8 cellular contexts compared by ENCODE assay signal in the genomic region with DNA sequence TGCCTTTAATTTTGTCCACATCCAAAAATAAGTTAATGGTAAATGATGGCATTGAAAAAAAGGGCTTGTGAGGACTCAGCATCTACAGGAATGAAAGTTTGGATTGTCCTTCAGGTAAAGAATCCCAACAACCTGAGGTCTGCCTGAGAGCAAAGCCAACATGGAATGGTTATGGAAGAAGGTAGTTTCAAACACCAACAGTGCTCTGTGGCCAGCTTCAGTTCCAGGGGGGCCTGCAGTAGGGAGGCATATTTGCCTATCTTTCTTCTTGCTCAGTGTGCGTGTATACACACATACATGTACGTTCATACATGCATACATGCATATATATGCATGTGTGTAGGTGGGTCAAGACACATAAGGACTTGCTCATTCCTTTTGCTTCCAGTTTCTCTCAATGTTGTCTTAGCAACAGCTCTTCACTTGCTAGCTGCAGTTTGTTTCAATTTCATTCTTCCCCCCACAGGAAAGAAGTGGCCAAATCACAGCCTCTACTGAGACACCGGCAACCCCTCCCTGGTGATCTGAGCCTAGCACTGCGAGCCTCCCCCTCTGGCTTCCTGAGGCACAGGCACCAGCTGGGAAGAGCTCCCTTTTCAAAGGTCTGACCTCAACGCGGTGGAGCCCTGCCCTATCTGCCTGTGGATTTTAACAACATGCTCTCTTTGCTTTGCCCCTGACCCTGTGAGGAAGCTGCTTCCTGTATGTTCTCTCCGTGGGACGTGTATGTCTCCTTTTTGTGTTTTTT.
DNase-seq lines count a peak whose midpoint lies in the region; ATAC-seq and TF ChIP-seq lines count a peak whose summit lies in the region.

No MANE protein-coding gene starts in this region.

- intact Hi-C loops in sigmoid colon (cut with DNase I) (no loop called here), MCF 10A (cut with micrococcal nuclease) (no loop called here)

- POLR2A ChIA-PET in MCF 10A (lab: Yijun Ruan, JAX): interaction anchor here (0.7 to 1.4 kb wide), 3 partner anchors 8 to 327 kb away, joined by 3 read pairs; no protein-coding TSS in a partner anchor

- no peaks in the 10 kb centered on the region for H3K27me3 ChIP-seq in sigmoid colon

- H3K4me3 ChIP-seq in skin epidermis (no peak overlapping the region), sigmoid colon (no peak overlapping the region)

- H3K36me3 Mint-ChIP-seq in MCF 10A (ENCODE audit: insufficient read depth, unreplicated experiment): peaks cover 4% of the 10 kb centered on the region

- H3K9me3 Mint-ChIP-seq in MCF 10A (ENCODE audit: unreplicated experiment): no peaks in the 10 kb centered on the region

- H3K9me3 ChIP-seq in sigmoid colon: no peaks in the 10 kb centered on the region

- H3K4me3 Mint-ChIP-seq in MCF 10A (ENCODE audit: unreplicated experiment): no peak overlapping the region

- whole genome bisulfite sequencing in sigmoid colon, 2 donors: 19 to 20% methylated on average over 8 of the region's 8 CpGs

- H3K27ac ChIP-seq in skin epidermis (peak overlapping the region in 18 of 21 experiments; percentile 5 to 90 (median 38)), sigmoid colon (peak overlapping the region in 2 of 4 donors; percentile 6 to 32)

- no peaks in the 10 kb centered on the region for H3K36me3 ChIP-seq in sigmoid colon

- no peak for TF ChIP-seq EP300 in sigmoid colon (IDR thresholded peaks at IDR 0.05)

- peaks cover 18% of the 10 kb centered on the region for H3K4me1 Mint-ChIP-seq in MCF 10A (ENCODE audit: insufficient read depth, unreplicated experiment)

- TF ChIP-seq CTCF in sigmoid colon (IDR thresholded peaks at IDR 0.05) (no peak), MCF 10A (IDR thresholded peaks at IDR 0.05; ENCODE audit: unreplicated experiment) (no peak)

- BruUV-seq in MCF 10A (replicated peaks; lab: Mats Ljungman, UMichigan): no TSS peak

- CTCF ChIA-PET in MCF 10A (lab: Yijun Ruan, JAX): interaction anchor here (0.9 to 5.9 kb wide), 4 partner anchors 16 to 106 kb away, joined by 3 to 67 read pairs (median 4); no protein-coding TSS in a partner anchor

- peak; percentile 88 for ATAC-seq in GM19025 (IDR thresholded peaks at IDR 0.05; ENCODE audit: low read depth, unreplicated experiment)
- ATAC-seq in HG03064 (IDR thresholded peaks at IDR 0.05; ENCODE audit: low read depth, unreplicated experiment): peak; percentile 82
- ATAC-seq in esophagus mucosa: peak; percentile 45

- H3K27ac Mint-ChIP-seq in MCF 10A (ENCODE audit: low read depth, unreplicated experiment): no peak overlapping the region

- no peaks in the 10 kb centered on the region for H3K27me3 Mint-ChIP-seq in MCF 10A (ENCODE audit: insufficient read depth, unreplicated experiment)

- peaks cover 0 to 9% (median 0%) of the 10 kb centered on the region in 4 donors for H3K4me1 ChIP-seq in sigmoid colon

- TF ChIP-seq POLR2A in sigmoid colon (IDR thresholded peaks at IDR 0.05): no peak

- DNase-seq in Ammon's horn (ENCODE audit: low spot score) (peak; percentile 34), sigmoid colon (no peak), MCF 10A (ENCODE audit: unreplicated experiment) (no peak)
- peak; percentile 39 to 47 for DNase-seq in activated CD4-positive, alpha-beta T cell treated with anti-CD3 and anti-CD28 coated beads for 4 hours

Comparison
In these comparisons a context has a peak if more than half of its experiments do, and no peak if none do; other contexts are left out.
1. DNase-seq: peak in Ammon's horn (single experiment) and activated CD4-positive, alpha-beta T cell treated with anti-CD3 and anti-CD28 coated beads for 4 hours (2 of 2); none in sigmoid colon (single experiment) and MCF 10A (single experiment).
2. Peak in every context shown above with its lines, with median percentiles within 50 percentile points of each other: ATAC-seq.